Comparison of ENCODE assay signal across 10 cellular contexts in genomic region chr19:38663156-38663651, GRCh38. TPM values are rescaled to one million over a fixed set of nuclear protein-coding genes. Genes with fewer than 3 reads are reported as not detected.
DNase-seq lines count a peak whose midpoint lies in the region; ATAC-seq and TF ChIP-seq lines count a peak whose summit lies in the region.
"Had no signal": no experiment of that assay in that cellular context is flagged by ENCODE, and none has a peak within 500 bp of the region (broad histone marks: within the 10 kb centered on the region; RNA-seq: fewer than 3 reads in every experiment).

No MANE protein-coding gene starts in this region.

- H3K36me3 Mint-ChIP-seq in chondrocyte (ENCODE audit: low read depth) = peaks cover 6% of the 10 kb centered on the region

- H3K36me3 ChIP-seq in HUES48 (ENCODE audit: control insufficient read depth, insufficient read depth, low read length) (no peaks in the 10 kb centered on the region), mesendoderm (ENCODE audit: control insufficient read depth, insufficient read depth, low read length) (no peaks in the 10 kb centered on the region), stomach smooth muscle (ENCODE audit: control insufficient read depth in 2 of 2, insufficient read depth in 2 of 2, low read length in 2 of 2) (peaks cover 0 to 4% of the 10 kb centered on the region in 2 donors)

- H3K9me3 ChIP-seq in HUES48 (ENCODE audit: control insufficient read depth, insufficient read depth, low read length) = no peaks in the 10 kb centered on the region
- H3K9me3 ChIP-seq in stomach smooth muscle (ENCODE audit: control insufficient read depth in 2 of 2, low read length in 2 of 2) = no peaks in the 10 kb centered on the region

- peak overlapping the region; percentile 83 for H3K23ac ChIP-seq in mesendoderm (ENCODE audit: low read length)

- no peak for DNase-seq in chondrocyte (ENCODE audit: low spot score)
- DNase-seq in mesendoderm = no peak
- DNase-seq in HUDEP-2 (lab: John Stamatoyannopoulos, UW; ENCODE audit: unreplicated experiment in 76 of 76) = no peak
- DNase-seq in mesenteric fat pad (ENCODE audit: low spot score) = no peak
- DNase-seq in NK-92 (lab: John Stamatoyannopoulos, UW; ENCODE audit: unreplicated experiment) = no peak
- DNase-seq: NCI-H526, T1000 had no signal

- H3K27ac ChIP-seq in HUES48 (ENCODE audit: low read depth, low read length) (peak overlapping the region; percentile 96), mesendoderm (ENCODE audit: low read depth, low read length) (peak overlapping the region; percentile 37), stomach smooth muscle (ENCODE audit: low read length) (peak overlapping the region; percentile 89)

- WGBS in mesendoderm (ENCODE audit: extremely low coverage, insufficient coverage, low lambda C conversion rate) = no CpG with 5 or more reads among the region's 22 CpGs

- H2AK5ac ChIP-seq in mesendoderm (ENCODE audit: low read length) = no peak overlapping the region

- no peak overlapping the region for H3K4me3 ChIP-seq in HUES48 (ENCODE audit: low read depth, low read length)
- no peak overlapping the region for H3K4me3 ChIP-seq in mesendoderm (ENCODE audit: low read length)
- peak overlapping the region in 1 of 2 donors; percentile 55 for H3K4me3 ChIP-seq in stomach smooth muscle (ENCODE audit: low read length in 2 of 2)

- H3K4me1 ChIP-seq in HUES48 (ENCODE audit: control insufficient read depth, insufficient read depth, low read length) (peaks cover 82% of the 10 kb centered on the region), mesendoderm (ENCODE audit: control insufficient read depth, low read depth, low read length) (peaks cover 36% of the 10 kb centered on the region), stomach smooth muscle (ENCODE audit: control insufficient read depth, insufficient read depth, low read length) (peaks cover 89% of the 10 kb centered on the region)

- no peak overlapping the region for H2BK120ac ChIP-seq in mesendoderm (ENCODE audit: low read depth, low read length)

- no peaks in the 10 kb centered on the region for H3K27me3 Mint-ChIP-seq in chondrocyte (ENCODE audit: low read depth)

- no peaks in the 10 kb centered on the region for H3K9me3 Mint-ChIP-seq in chondrocyte (ENCODE audit: low read depth)

- H4K8ac ChIP-seq in mesendoderm (ENCODE audit: low read depth, low read length) = no peak overlapping the region

- peak overlapping the region; percentile 58 for H3K4me3 Mint-ChIP-seq in chondrocyte (ENCODE audit: unreplicated experiment)

- peaks cover 5% of the 10 kb centered on the region for H3K79me1 ChIP-seq in mesendoderm (ENCODE audit: low read length)

- H3K4ac ChIP-seq in mesendoderm (ENCODE audit: low read depth, low read length) = no peak overlapping the region

- H4K5ac ChIP-seq in mesendoderm (ENCODE audit: low read length) = no peak overlapping the region

- H3K27ac Mint-ChIP-seq in chondrocyte (ENCODE audit: unreplicated experiment) = peak overlapping the region; percentile 100

- no peak for TF ChIP-seq POLR2A in GM18505 (IDR thresholded peaks at IDR 0.05; ENCODE audit: borderline replicate concordance, extremely low read depth, insufficient read depth, insufficient read length)

- no peak overlapping the region for H2BK15ac ChIP-seq in mesendoderm (replicated peaks; ENCODE audit: low read depth)

- peaks cover 98% of the 10 kb centered on the region for H3K4me1 Mint-ChIP-seq in chondrocyte (ENCODE audit: low read depth)

- H3K4me2 ChIP-seq in mesendoderm (ENCODE audit: low read length) = no peak overlapping the region

- H3K27me3 ChIP-seq in HUES48 (ENCODE audit: control insufficient read depth, insufficient read depth, low read length) = no peaks in the 10 kb centered on the region
- H3K27me3 ChIP-seq in mesendoderm (ENCODE audit: insufficient read depth, low read length, poor library complexity) = no peaks in the 10 kb centered on the region
- H3K27me3 ChIP-seq in stomach smooth muscle (ENCODE audit: control insufficient read depth in 1 of 2, insufficient read depth in 2 of 2, low read length in 2 of 2) = no peaks in the 10 kb centered on the region

- no peak for ATAC-seq in GM18505 (IDR thresholded peaks at IDR 0.05; ENCODE audit: unreplicated experiment)

- peak overlapping the region; percentile 35 for H2BK5ac ChIP-seq in mesendoderm (ENCODE audit: low read length)

- H3K18ac ChIP-seq in mesendoderm (ENCODE audit: low read length) = no peak overlapping the region

- no peak for TF ChIP-seq CTCF in chondrocyte (IDR thresholded peaks at IDR 0.05)

- peak overlapping the region; percentile 10 for H3K56ac ChIP-seq in mesendoderm (ENCODE audit: low read length)

- peaks cover 82% of the 10 kb centered on the region for H3K79me2 ChIP-seq in mesendoderm (ENCODE audit: control insufficient read depth, insufficient read depth, low read length)

- H3K9ac ChIP-seq in HUES48 (ENCODE audit: low read depth, low read length) (no peak overlapping the region), mesendoderm (ENCODE audit: low read length) (no peak overlapping the region), stomach smooth muscle (ENCODE audit: low read length in 2 of 2) (peak overlapping the region in 1 of 2 donors; percentile 58)

RNA-seq across cellular contexts. Expression of gene ACTN4, which starts 15.8 kb away (rescaled TPM):
- 641 to 921 TPM (median 917 TPM) in 3 replicates for total RNA-seq in chondrocyte
- 294 TPM for polyA plus RNA-seq in mesendoderm (2013, experiment 1 of 2)
- 302 TPM for polyA plus RNA-seq in mesendoderm (2013, experiment 2 of 2)
- 431 TPM for total RNA-seq in mesenteric fat pad

RNA-seq across cellular contexts. Expression of gene EIF3K, which starts 44.2 kb away (rescaled TPM):
- total RNA-seq in chondrocyte (177 to 208 TPM (median 185 TPM) in 3 replicates), mesenteric fat pad (252 TPM)
- polyA plus RNA-seq in mesendoderm (2013, experiment 1 of 2) = 422 TPM
- polyA plus RNA-seq in mesendoderm (2013, experiment 2 of 2) = 421 TPM

RNA-seq across cellular contexts. Expression of gene MAP4K1, which starts 45.5 kb away (rescaled TPM):
- 0.23 to 1.4 TPM (median 1.4 TPM) in 3 replicates for total RNA-seq in chondrocyte
- polyA plus RNA-seq in mesendoderm (2013, experiment 1 of 2) = 9.1 TPM
- polyA plus RNA-seq in mesendoderm (2013, experiment 2 of 2) = 8.6 TPM
- total RNA-seq in mesenteric fat pad = 3.9 TPM

Comparison
In these comparisons a context has a peak if more than half of its experiments do, and no peak if none do; other contexts are left out.
1. H3K27ac ChIP-seq: peak in every context shown above with its lines; median percentile 96 in HUES48; 89 in stomach smooth muscle; 37 in mesendoderm.